8 cellular contexts compared by ENCODE assay signal in the genomic region with DNA sequence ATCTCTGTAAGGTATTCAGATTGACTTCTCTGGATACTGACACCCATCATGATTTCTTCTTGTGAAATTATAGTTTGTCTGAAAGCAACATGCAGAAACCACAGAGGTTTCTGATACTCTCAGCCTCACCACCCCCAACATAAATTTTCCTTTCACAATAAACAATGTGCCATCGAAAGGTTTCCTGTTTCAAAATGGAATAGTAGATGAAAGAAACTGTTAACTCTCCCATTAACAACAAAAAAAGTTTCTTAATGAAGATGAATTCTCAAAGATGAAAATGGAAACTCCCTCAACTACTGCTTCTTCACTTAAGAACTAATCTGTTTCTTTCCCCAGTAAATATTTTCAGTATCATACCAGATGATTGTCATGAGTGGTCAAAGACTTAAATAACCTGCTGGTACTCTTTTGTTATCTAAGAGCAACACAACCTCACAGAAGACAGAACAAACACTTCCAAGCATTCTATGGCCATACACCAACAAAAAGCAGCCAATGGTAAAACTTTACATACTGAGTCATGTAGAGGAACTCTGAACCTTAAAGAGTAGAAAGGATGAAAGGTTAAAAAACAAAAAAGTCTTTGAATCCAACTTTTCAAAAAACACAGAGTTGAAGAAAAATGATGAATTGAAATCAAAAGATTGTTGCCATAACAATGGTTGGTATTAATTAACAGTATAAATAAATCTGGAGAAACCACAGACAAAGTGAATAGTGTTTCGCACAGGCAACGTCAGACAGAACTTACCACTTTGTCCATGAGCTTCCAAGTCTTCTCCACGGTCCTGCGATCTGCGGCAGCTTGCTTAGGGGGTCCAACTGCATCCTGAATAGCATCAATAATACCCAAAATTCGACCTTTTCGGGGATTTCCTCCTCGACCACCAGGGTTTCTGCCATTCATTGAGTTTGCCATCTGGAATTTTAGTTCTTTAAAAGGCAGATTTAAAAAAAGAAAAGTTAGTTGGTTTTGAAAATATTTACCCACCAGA. TPM values are rescaled to one million over a fixed set of nuclear protein-coding genes. Genes with fewer than 3 reads are reported as not detected.
DNase-seq lines count a peak whose midpoint lies in the region; ATAC-seq, FAIRE-seq and TF ChIP-seq lines count a peak whose summit lies in the region.

No MANE protein-coding gene starts in this region.

- CTCF ChIA-PET in CD4-positive, alpha-beta memory T cell (lab: Charles Lee; ENCODE audit: partially characterized antibody) = interaction anchor here (2.2 kb wide), 1 partner anchor 30 kb away, joined by 6 read pairs; no protein-coding TSS in a partner anchor
- CTCF ChIA-PET in activated B cell treated with CpG ODN at 0.5 μM for 24 hours (lab: Charles Lee) = no interaction called here

- DNase-seq in CD4-positive, alpha-beta memory T cell = peak; percentile 33 to 48 (median 34)
- DNase-seq in GM19239 (ENCODE audit: insufficient read length, low spot score) (peak; percentile 25), activated B cell treated with CpG ODN at 0.5 μM for 24 hours (no peak), fibroblast of villous mesenchyme (ENCODE audit: low read depth) (peak; percentile 56), skeletal muscle cell (ENCODE audit: low read depth) (no peak), KG1 (lab: John Stamatoyannopoulos, UW) (no peak), HK-2 (ENCODE audit: unreplicated experiment) (no peak)

- peak overlapping the region; percentile 87 to 100 (median 99) for H3K27ac Mint-ChIP-seq in CD4-positive, alpha-beta memory T cell
- H3K27ac Mint-ChIP-seq in activated B cell treated with CpG ODN at 0.5 μM for 24 hours = peak overlapping the region; percentile 99

- no peaks in the 10 kb centered on the region for H3K9me3 ChIP-seq in CD4-positive, alpha-beta memory T cell (ENCODE audit: control insufficient read depth in 1 of 2, low read length in 2 of 2)

- peaks cover 64% of the 10 kb centered on the region for H3K4me1 ChIP-seq in CD4-positive, alpha-beta memory T cell (ENCODE audit: insufficient read depth, low read length)

- intact Hi-C loops in CD4-positive, alpha-beta memory T cell (cut with micrococcal nuclease) = loop anchor here (1.0 to 10.0 kb wide), 8 partner anchors 18 to 742 kb away; no protein-coding TSS in a partner anchor
- intact Hi-C loops in activated B cell treated with CpG ODN at 0.5 μM for 24 hours (cut with micrococcal nuclease) = loop anchor here (5.0 kb wide), 3 partner anchors 390 to 1655 kb away; a partner anchor contains a TSS

- H3K4me1 Mint-ChIP-seq in CD4-positive, alpha-beta memory T cell = peaks cover 37 to 64% (median 49%) of the 10 kb centered on the region in 4 donors
- H3K4me1 Mint-ChIP-seq in activated B cell treated with CpG ODN at 0.5 μM for 24 hours = peaks cover 57% of the 10 kb centered on the region

- no peaks in the 10 kb centered on the region for H3K27me3 ChIP-seq in CD4-positive, alpha-beta memory T cell (ENCODE audit: insufficient read depth, low read length)

- ATAC-seq in HG03196 (IDR thresholded peaks at IDR 0.05; ENCODE audit: unreplicated experiment) (peak; percentile 24), activated B cell treated with CpG ODN at 0.5 μM for 24 hours (ENCODE audit: low read depth) (no peak)

- no peaks in the 10 kb centered on the region for H3K36me3 ChIP-seq in CD4-positive, alpha-beta memory T cell (ENCODE audit: insufficient read depth, low read length)

- FAIRE-seq in GM19239 (lab: Jason Lieb, UNC) = peak; percentile 87

- peak overlapping the region; percentile 84 for H3K27ac ChIP-seq in CD4-positive, alpha-beta memory T cell (ENCODE audit: low read depth, low read length)

- no peaks in the 10 kb centered on the region for H3K27me3 Mint-ChIP-seq in CD4-positive, alpha-beta memory T cell
- no peaks in the 10 kb centered on the region for H3K27me3 Mint-ChIP-seq in activated B cell treated with CpG ODN at 0.5 μM for 24 hours

- H3K36me3 Mint-ChIP-seq in CD4-positive, alpha-beta memory T cell = peaks cover 12 to 40% of the 10 kb centered on the region in 2 donors
- H3K36me3 Mint-ChIP-seq in activated B cell treated with CpG ODN at 0.5 μM for 24 hours (ENCODE audit: low read depth) = peaks cover 37% of the 10 kb centered on the region

- no peaks in the 10 kb centered on the region for H3K9me3 Mint-ChIP-seq in CD4-positive, alpha-beta memory T cell
- no peaks in the 10 kb centered on the region for H3K9me3 Mint-ChIP-seq in activated B cell treated with CpG ODN at 0.5 μM for 24 hours

- peak overlapping the region; percentile 93 for H3K4me3 ChIP-seq in CD4-positive, alpha-beta memory T cell (ENCODE audit: low read length in 2 of 2)
- H3K4me3 ChIP-seq in fibroblast of villous mesenchyme (ENCODE audit: low read depth, low read length) (peak overlapping the region; percentile 73), skeletal muscle cell (ENCODE audit: low read depth, low read length) (peak overlapping the region; percentile 97)

- H3K4me3 Mint-ChIP-seq in CD4-positive, alpha-beta memory T cell = peak overlapping the region; percentile 95 to 100 (median 99)
- H3K4me3 Mint-ChIP-seq in activated B cell treated with CpG ODN at 0.5 μM for 24 hours = peak overlapping the region; percentile 100

- no peak for TF ChIP-seq CTCF in activated B cell treated with CpG ODN at 0.5 μM for 24 hours (IDR thresholded peaks at IDR 0.05)
- no peak for TF ChIP-seq CTCF in fibroblast of villous mesenchyme (IDR thresholded peaks at IDR 0.05; ENCODE audit: insufficient read depth, low read depth, low read length)

- POLR2A ChIA-PET in CD4-positive, alpha-beta memory T cell (lab: Charles Lee; ENCODE audit: partially characterized antibody) = interaction anchor here (0.8 to 3.1 kb wide), 16 partner anchors 9 to 310 kb away, joined by 3 to 30 read pairs (median 5); no protein-coding TSS in a partner anchor
- POLR2A ChIA-PET in activated B cell treated with CpG ODN at 0.5 μM for 24 hours (lab: Charles Lee) = interaction anchor here (0.6 to 2.9 kb wide), 13 partner anchors 10 to 384 kb away, joined by 3 to 26 read pairs (median 8); no protein-coding TSS in a partner anchor

RNA-seq across cellular contexts. Expression of a gene that starts 1.9 kb away (rescaled TPM):
- total RNA-seq in CD4-positive, alpha-beta memory T cell = 100 to 1,000 TPM in 1 of 2 experiments, 10 to 100 TPM in 1; 93.5 to 106 TPM
- 10 to 100 TPM; 17.0 to 39.7 TPM for polyA plus RNA-seq in CD4-positive, alpha-beta memory T cell
- 69.2 and 78.1 TPM in 2 replicates for total RNA-seq in activated B cell treated with CpG ODN at 0.5 μM for 24 hours
- total RNA-seq in fibroblast of villous mesenchyme = 39.0 and 40.6 TPM in 2 replicates

Comparison
In these comparisons a context has a peak if more than half of its experiments do, and no peak if none do; other contexts are left out.
1. DNase-seq: peak in CD4-positive, alpha-beta memory T cell (5 of 5), GM19239 (single experiment) and fibroblast of villous mesenchyme (single experiment); none in activated B cell treated with CpG ODN at 0.5 μM for 24 hours (single experiment), skeletal muscle cell (single experiment), KG1 (single experiment) and HK-2 (single experiment).
2. Peak in every context shown above with its lines, with median percentiles within 50 percentile points of each other: H3K4me3 ChIP-seq.